ENCODE assay signal across 9 cellular contexts in the genomic region with DNA sequence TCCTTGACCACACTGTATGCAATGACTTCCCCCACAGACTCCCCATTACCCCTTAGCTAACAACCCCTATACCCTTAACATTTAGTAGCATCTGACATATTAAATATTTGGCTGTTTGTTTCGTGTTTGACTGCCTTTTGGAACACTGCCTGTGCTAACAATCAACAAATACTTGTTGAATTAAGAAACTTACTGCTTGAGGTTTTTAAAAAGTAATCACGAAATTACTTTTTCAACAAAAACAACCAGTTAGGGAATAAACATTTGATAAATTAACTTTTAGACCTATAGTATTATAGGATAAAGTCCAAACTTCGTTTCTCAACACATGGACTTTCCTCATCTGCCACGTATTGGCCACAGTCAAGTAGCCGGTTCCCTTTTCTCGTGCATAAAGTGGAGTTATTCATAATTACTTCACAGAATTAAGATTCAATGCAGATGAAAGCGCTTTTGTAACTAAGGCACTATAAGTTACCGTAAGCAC. TPM values are rescaled to one million over a fixed set of nuclear protein-coding genes. Genes with fewer than 3 reads are reported as not detected.
DNase-seq lines count a peak whose midpoint lies in the region; ATAC-seq lines count a peak whose summit lies in the region.
"Had no signal": no experiment of that assay in that cellular context is flagged by ENCODE, and none has a peak within 500 bp of the region (broad histone marks: within the 10 kb centered on the region; RNA-seq: fewer than 3 reads in every experiment).

No MANE protein-coding gene starts in this region.

- no peaks in the 10 kb centered on the region for H3K36me3 ChIP-seq in urinary bladder (ENCODE audit: insufficient read depth)

- peaks cover 13% of the 10 kb centered on the region for H3K36me3 Mint-ChIP-seq in activated CD4-positive, alpha-beta memory T cell treated with anti-CD3 and anti-CD28 coated beads for 36 hours

- peaks cover 3% of the 10 kb centered on the region for H3K4me1 ChIP-seq in urinary bladder (ENCODE audit: insufficient read depth)

- peak overlapping the region; percentile 84 for H3K4me3 Mint-ChIP-seq in activated CD4-positive, alpha-beta memory T cell treated with anti-CD3 and anti-CD28 coated beads for 36 hours

- H3K27ac ChIP-seq in urinary bladder (ENCODE audit: low read depth) = no peak overlapping the region

- CTCF ChIA-PET in activated CD4-positive, alpha-beta memory T cell treated with anti-CD3 and anti-CD28 coated beads for 36 hours (lab: Charles Lee) = interaction anchor here (1.0 to 1.8 kb wide), 7 partner anchors 12 to 164 kb away, joined by 3 to 15 read pairs (median 4); a partner anchor contains a TSS

- peaks cover 23% of the 10 kb centered on the region for H3K4me1 Mint-ChIP-seq in activated CD4-positive, alpha-beta memory T cell treated with anti-CD3 and anti-CD28 coated beads for 36 hours (ENCODE audit: low read depth)

- intact Hi-C loops in activated CD4-positive, alpha-beta memory T cell treated with anti-CD3 and anti-CD28 coated beads for 36 hours (cut with micrococcal nuclease) = loop anchor here (5.0 kb wide), 4 partner anchors 89 to 1071 kb away; a partner anchor contains a TSS

- DNase-seq in activated CD4-positive, alpha-beta memory T cell treated with anti-CD3 and anti-CD28 coated beads for 36 hours = no peak
- DNase-seq in left lobe of liver (ENCODE audit: low spot score) (no peak), KG1 (lab: John Stamatoyannopoulos, UW) (no peak), Kasumi-1 (lab: John Stamatoyannopoulos, UW) (no peak), NCI-H1930 (lab: John Stamatoyannopoulos, UW) (no peak)

- WGBS in urinary bladder = 13% methylated on average over 8 of the region's 8 CpGs

- H3K9me3 Mint-ChIP-seq in activated CD4-positive, alpha-beta memory T cell treated with anti-CD3 and anti-CD28 coated beads for 36 hours = no peaks in the 10 kb centered on the region

- no peaks in the 10 kb centered on the region for H3K27me3 Mint-ChIP-seq in activated CD4-positive, alpha-beta memory T cell treated with anti-CD3 and anti-CD28 coated beads for 36 hours

- H3K27ac Mint-ChIP-seq in activated CD4-positive, alpha-beta memory T cell treated with anti-CD3 and anti-CD28 coated beads for 36 hours = peak overlapping the region; percentile 13

- ATAC-seq in GM18861 (IDR thresholded peaks at IDR 0.05; ENCODE audit: unreplicated experiment) (peak; percentile 7), HG02759 (IDR thresholded peaks at IDR 0.05; ENCODE audit: unreplicated experiment) (peak; percentile 8), left lobe of liver (peak; percentile 20)

- POLR2A ChIA-PET in activated CD4-positive, alpha-beta memory T cell treated with anti-CD3 and anti-CD28 coated beads for 36 hours (lab: Charles Lee) = interaction anchor here (0.6 kb wide), 1 partner anchor 150 kb away, joined by 3 read pairs; a partner anchor contains a TSS

- H3K4me3 ChIP-seq in urinary bladder (ENCODE audit: low read depth, low read length) = peak overlapping the region; percentile 86

RNA-seq across cellular contexts. Expression of a gene that starts 0.6 kb away (rescaled TPM):
- 10 to 100 TPM; 15.5 to 17.3 TPM for total RNA-seq in activated CD4-positive, alpha-beta memory T cell treated with anti-CD3 and anti-CD28 coated beads for 36 hours
- total RNA-seq in left lobe of liver (18.6 TPM), urinary bladder (74.6 TPM)
- 8.9 TPM for polyA plus RNA-seq in urinary bladder

RNA-seq across cellular contexts. Expression of a gene that starts 25.3 kb away (rescaled TPM):
- not detected for total RNA-seq in activated CD4-positive, alpha-beta memory T cell treated with anti-CD3 and anti-CD28 coated beads for 36 hours
- total RNA-seq in left lobe of liver (not detected), urinary bladder (not detected)
- polyA plus RNA-seq in urinary bladder = not detected
- total RNA-seq: temporal lobe had no signal

RNA-seq across cellular contexts. Expression of a gene that starts 45.3 kb away (rescaled TPM):
- total RNA-seq in activated CD4-positive, alpha-beta memory T cell treated with anti-CD3 and anti-CD28 coated beads for 36 hours = not detected
- total RNA-seq in left lobe of liver (not detected), urinary bladder (not detected)
- polyA plus RNA-seq in urinary bladder = not detected
